11 cellular contexts compared by ENCODE assay signal in the genomic region with DNA sequence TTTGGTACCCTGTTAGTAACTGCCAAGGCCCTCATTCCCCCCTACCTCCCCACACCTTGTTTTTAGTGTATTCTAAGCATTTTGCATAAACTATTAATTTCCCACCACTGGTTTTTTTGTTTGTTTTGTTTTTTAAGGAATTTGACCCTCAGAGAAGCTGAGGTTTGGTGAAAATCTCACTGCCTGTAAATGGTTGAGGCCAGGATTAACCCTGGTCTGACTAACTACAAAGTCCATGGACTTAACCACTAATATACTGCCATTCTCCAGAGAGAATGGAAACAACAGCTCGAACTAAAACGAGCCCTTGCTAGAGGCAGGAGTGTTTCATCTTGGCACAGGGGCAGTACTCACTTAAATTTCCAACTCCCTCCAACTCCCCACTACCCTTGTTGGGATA. TPM values are rescaled to one million over a fixed set of nuclear protein-coding genes. Genes with fewer than 3 reads are reported as not detected.
DNase-seq lines count a peak whose midpoint lies in the region; ATAC-seq and TF ChIP-seq lines count a peak whose summit lies in the region.
"Had no signal": no experiment of that assay in that cellular context is flagged by ENCODE, and none has a peak within 500 bp of the region (broad histone marks: within the 10 kb centered on the region; RNA-seq: fewer than 3 reads in every experiment).

No MANE protein-coding gene starts in this region.

- H3K27me3 ChIP-seq in HUES48 (ENCODE audit: control insufficient read depth, insufficient read depth, low read length) = no peaks in the 10 kb centered on the region
- H3K27me3 ChIP-seq in liver (ENCODE audit: control insufficient read depth in 4 of 4, insufficient read depth in 4 of 4, low read length in 3 of 4) = no peaks in the 10 kb centered on the region
- H3K27me3 ChIP-seq in stomach = no peaks in the 10 kb centered on the region

- peak overlapping the region; percentile 81 for H3K27ac Mint-ChIP-seq in chondrocyte (ENCODE audit: unreplicated experiment)
- H3K27ac Mint-ChIP-seq: activated CD4-positive, alpha-beta memory T cell treated with anti-CD3 and anti-CD28 coated beads for 36 hours had no signal

- TF ChIP-seq CTCF in chondrocyte (IDR thresholded peaks at IDR 0.05) = no peak
- TF ChIP-seq CTCF in liver (IDR thresholded peaks at IDR 0.05; ENCODE audit: low read depth, low read length, missing input control) = no peak
- TF ChIP-seq CTCF in stomach (IDR thresholded peaks at IDR 0.05) = no peak

- TF ChIP-seq POLR2A in stomach (IDR thresholded peaks at IDR 0.05) = no peak

- peaks cover 52% of the 10 kb centered on the region for H3K4me1 Mint-ChIP-seq in chondrocyte (ENCODE audit: low read depth)

- peak overlapping the region; percentile 87 for H3K4me3 ChIP-seq in HUES48 (ENCODE audit: low read depth, low read length)
- peak overlapping the region in 2 of 3 donors; percentile 74 to 95 for H3K4me3 ChIP-seq in liver (ENCODE audit: low read depth in 1 of 3, low read length in 3 of 3)
- H3K4me3 ChIP-seq in stomach = peak overlapping the region; percentile 46 to 60 (median 50)

- no peaks in the 10 kb centered on the region for H3K27me3 Mint-ChIP-seq in chondrocyte (ENCODE audit: low read depth)
- H3K27me3 Mint-ChIP-seq: activated CD4-positive, alpha-beta memory T cell treated with anti-CD3 and anti-CD28 coated beads for 36 hours had no signal

- TF ChIP-seq EP300 in stomach (IDR thresholded peaks at IDR 0.05) = no peak

- 0 out of 2 replicates have a peak overlapping the region, but pooled peaks have one; percentile 96 for H3K9ac ChIP-seq in HUES48 (ENCODE audit: low read depth, low read length)
- H3K9ac ChIP-seq in liver (ENCODE audit: low read depth in 1 of 2, low read length in 2 of 2) = no peak overlapping the region

- intact Hi-C loops in stomach (cut with DNase I; ENCODE audit: low total_unique reads) = no loop called here

- DNase-seq in chondrocyte (ENCODE audit: low spot score) (no peak), stomach (no peak), MV-4-11 (lab: John Stamatoyannopoulos, UW) (no peak)
- no peak for DNase-seq in central memory CD4-positive, alpha-beta T cell
- DNase-seq: activated CD4-positive, alpha-beta memory T cell treated with anti-CD3 and anti-CD28 coated beads for 36 hours; cortex of kidney; posterior cingulate gyrus had no signal

- no peaks in the 10 kb centered on the region for H3K36me3 Mint-ChIP-seq in chondrocyte (ENCODE audit: low read depth)
- H3K36me3 Mint-ChIP-seq: activated CD4-positive, alpha-beta memory T cell treated with anti-CD3 and anti-CD28 coated beads for 36 hours had no signal

- H3K4me3 Mint-ChIP-seq in chondrocyte (ENCODE audit: unreplicated experiment) = peak overlapping the region; percentile 100
- H3K4me3 Mint-ChIP-seq: activated CD4-positive, alpha-beta memory T cell treated with anti-CD3 and anti-CD28 coated beads for 36 hours had no signal

- H3K4me1 ChIP-seq in HUES48 (ENCODE audit: control insufficient read depth, insufficient read depth, low read length) = peaks cover 19% of the 10 kb centered on the region
- peaks cover 10 to 41% (median 32%) of the 10 kb centered on the region in 4 donors for H3K4me1 ChIP-seq in liver (ENCODE audit: control insufficient read depth in 4 of 4, insufficient read depth in 4 of 4, low read length in 3 of 4)
- peaks cover 23 to 61% (median 43%) of the 10 kb centered on the region in 4 donors for H3K4me1 ChIP-seq in stomach

- no peak for TF ChIP-seq RAD21 in liver (IDR thresholded peaks at IDR 0.05)

- ATAC-seq in HG02678 (IDR thresholded peaks at IDR 0.05; ENCODE audit: unreplicated experiment) (no peak), HG02970 (IDR thresholded peaks at IDR 0.05; ENCODE audit: low FRiP score, unreplicated experiment) (no peak)

- 9% methylated on average over 2 of the region's 2 CpGs for WGBS in liver
- WGBS in stomach, 5 donors = 10 to 20% (median 14%) methylated on average over 2 of the region's 2 CpGs

- H3K9me3 ChIP-seq in HUES48 (ENCODE audit: control insufficient read depth, insufficient read depth, low read length) (no peaks in the 10 kb centered on the region), liver (ENCODE audit: control insufficient read depth in 4 of 4, low read length in 3 of 4) (no peaks in the 10 kb centered on the region), stomach (no peaks in the 10 kb centered on the region)

- no peaks in the 10 kb centered on the region for H3K36me3 ChIP-seq in HUES48 (ENCODE audit: control insufficient read depth, insufficient read depth, low read length)
- no peaks in the 10 kb centered on the region for H3K36me3 ChIP-seq in liver (ENCODE audit: control insufficient read depth in 4 of 4, insufficient read depth in 3 of 4, low read depth in 1 of 4, low read length in 3 of 4)
- peaks cover 0 to 6% (median 0%) of the 10 kb centered on the region in 4 donors for H3K36me3 ChIP-seq in stomach

- H3K27ac ChIP-seq in HUES48 (ENCODE audit: low read depth, low read length) (peak overlapping the region; percentile 43), liver (ENCODE audit: low read depth in 1 of 2, low read length in 2 of 2) (peak overlapping the region; percentile 19 to 55), stomach (peak overlapping the region in 4 of 5 donors; percentile 90 to 96 (median 94))

- H3K9me3 Mint-ChIP-seq in chondrocyte (ENCODE audit: low read depth) = no peaks in the 10 kb centered on the region
- H3K9me3 Mint-ChIP-seq: activated CD4-positive, alpha-beta memory T cell treated with anti-CD3 and anti-CD28 coated beads for 36 hours had no signal

TF ChIP-seq in liver, 16 proteins besides CTCF, POLR2A, EP300 and RAD21:
- TF ChIP-seq HNF4A (conservative IDR thresholded peaks at IDR 0.05) (peak; percentile 38 to 65), NR2F2 (IDR thresholded peaks at IDR 0.05) (no peak)
- TF ChIP-seq, protein P1, sequence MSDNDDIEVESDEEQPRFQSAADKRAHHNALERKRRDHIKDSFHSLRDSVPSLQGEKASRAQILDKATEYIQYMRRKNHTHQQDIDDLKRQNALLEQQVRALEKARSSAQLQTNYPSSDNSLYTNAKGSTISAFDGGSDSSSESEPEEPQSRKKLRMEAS (IDR thresholded peaks at IDR 0.05) = no peak

RNA-seq across cellular contexts. Expression of a gene that starts 2.9 kb away (rescaled TPM):
- 126 to 156 TPM (median 138 TPM) in 3 replicates for total RNA-seq in chondrocyte
- 10 to 100 TPM; 74.1 to 97.1 TPM for total RNA-seq in liver
- 10 to 100 TPM; 21.5 to 41.9 TPM for polyA plus RNA-seq in liver
- 100 to 1,000 TPM; 110 to 447 (median 215) TPM for total RNA-seq in stomach
- polyA plus RNA-seq in stomach = 10 to 100 TPM; 45.1 to 98.5 (median 61.3) TPM

RNA-seq across cellular contexts. Expression of a gene that starts 12.9 kb away (rescaled TPM):
- not detected in 3 replicates for total RNA-seq in chondrocyte
- total RNA-seq in liver = not detected
- polyA plus RNA-seq in liver = under 1 TPM in 1 of 2 donors, not detected in 1; 0.13 TPM
- not detected for total RNA-seq in stomach
- polyA plus RNA-seq in stomach = not detected
- total RNA-seq: activated CD4-positive, alpha-beta memory T cell treated with anti-CD3 and anti-CD28 coated beads for 36 hours had no signal

RNA-seq across cellular contexts. Expression of a gene that starts 23.2 kb away (rescaled TPM):
- 84.4 to 92.1 TPM (median 87.3 TPM) in 3 replicates for total RNA-seq in chondrocyte
- 10 to 100 TPM; 42.2 to 52.2 TPM for total RNA-seq in liver
- polyA plus RNA-seq in liver = 100 to 1,000 TPM in 1 of 2 donors, 10 to 100 TPM in 1; 90.7 to 129 TPM
- 100 to 1,000 TPM in 4 of 5 donors, 10 to 100 TPM in 1; 33.8 to 234 (median 152) TPM for total RNA-seq in stomach
- polyA plus RNA-seq in stomach = 100 to 1,000 TPM; 158 to 194 (median 183) TPM

RNA-seq across cellular contexts. Expression of a gene that starts 52.1 kb away (rescaled TPM):
- total RNA-seq in chondrocyte = 58.6 to 77.7 TPM (median 59.5 TPM) in 3 replicates
- total RNA-seq in liver = 10 to 100 TPM; 43.3 to 48.3 TPM
- polyA plus RNA-seq in liver = 10 to 100 TPM; 69.8 to 70.9 TPM
- 10 to 100 TPM; 20.1 to 72.3 (median 38.1) TPM for total RNA-seq in stomach
- polyA plus RNA-seq in stomach = 10 to 100 TPM; 34.5 to 57.6 (median 35.2) TPM

RNA-seq across cellular contexts. Expression of a gene that starts 52.5 kb away (rescaled TPM):
- total RNA-seq in chondrocyte (18.9 to 20.0 TPM (median 19.4 TPM) in 3 replicates), liver (1 to 10 TPM; 4.4 to 5.6 TPM), stomach (10 to 100 TPM in 3 of 5 donors, 1 to 10 TPM in 1, not detected in 1; 4.4 to 31.7 (median 18.8) TPM)
- polyA plus RNA-seq in liver (10 to 100 TPM in 1 of 2 donors, 1 to 10 TPM in 1; 7.5 to 11.3 TPM), stomach (10 to 100 TPM; 14.2 to 23.2 (median 16.8) TPM)

Comparison
In these comparisons a context has a peak if more than half of its experiments do, and no peak if none do; other contexts are left out.
1. H3K27ac ChIP-seq: peak in every context shown above with its lines; median percentile 94 in stomach; 43 in HUES48; 37 in liver.